ENCODE assay signal across 24 cellular contexts in genomic region chr3:81268526-81268925, GRCh38.
"Had no signal": no experiment of that assay in that cellular context is flagged by ENCODE, and none has a peak within 500 bp of the region (broad histone marks: within the 10 kb centered on the region; RNA-seq: fewer than 3 reads in every experiment).

No MANE protein-coding gene starts in this region.

- ATAC-seq: HepG2, Panc1, PC-3, Right ventricle myocardium inferior, SK-N-SH treated with all-trans-retinoic acid at 6 μM for 48 hours had no signal

- DNase-seq: IMR-90, KG1, MG63, NCI-H1092, NCI-H1105 treated with DMSO at 0.1 percent for 48 hours, NCI-H1417 treated with DMSO at 0.1 percent for 48 hours, NCI-H146, NCI-H187, NCI-H2029, NCI-H2081 treated with DMSO at 0.1 percent for 48 hours, NCI-H2171, NCI-H226, NCI-H446, NCI-H510A, NCI-H524 treated with DMSO at 0.1 percent for 48 hours, NCI-H69, NCI-H774, PC-3, SHP77 treated with DMSO at 0.1 percent for 48 hours, SJCRH30 had no signal
